ENCODE assay signal across 40 cellular contexts in the genomic region with DNA sequence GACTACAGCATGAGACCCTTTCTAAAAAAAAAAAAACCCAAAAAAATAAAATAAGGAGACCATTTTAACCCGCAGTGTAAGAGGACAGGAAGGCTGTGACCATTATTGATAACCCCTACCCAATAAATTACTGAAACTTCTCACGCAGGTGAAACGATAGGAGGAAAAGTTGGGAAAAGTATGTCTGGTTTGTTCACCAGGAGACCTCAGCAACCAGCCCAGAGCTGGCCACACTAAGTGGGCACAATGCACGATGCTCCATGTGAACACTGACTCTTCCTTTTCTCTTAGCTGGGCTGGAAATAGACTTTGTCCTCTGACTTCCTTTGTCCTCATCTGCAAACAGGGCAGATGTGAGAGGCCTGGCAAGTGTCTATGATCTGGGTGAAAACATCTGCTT.
"Had no signal": no experiment of that assay in that cellular context is flagged by ENCODE, and none has a peak within 500 bp of the region (broad histone marks: within the 10 kb centered on the region; RNA-seq: fewer than 3 reads in every experiment).

No MANE protein-coding gene starts in this region.

- FAIRE-seq: astrocyte, TTC549 had no signal

- H3K27me3 Mint-ChIP-seq: activated B cell treated with CpG ODN at 0.5 μM for 24 hours; activated CD4-positive, alpha-beta memory T cell treated with anti-CD3 and anti-CD28 coated beads for 36 hours; activated CD4-positive, alpha-beta T cell treated with anti-CD3 and anti-CD28 coated beads, Interleukin-2, amount 10 ng/mL, durations not matched to agents 24 days and 14 days; activated CD8-positive, alpha-beta T cell treated with anti-CD3 and anti-CD28 coated beads for 36 hours; central memory CD8-positive, alpha-beta T cell had no signal

- H3K27me3 ChIP-seq: adrenal gland, body of pancreas, brain microvascular endothelial cell, breast epithelium, cardiac muscle cell had no signal

- H3K36me3 ChIP-seq: adrenal gland, brain microvascular endothelial cell, breast epithelium, cardiac muscle cell had no signal

- DNase-seq: activated B cell treated with CpG ODN at 0.5 μM for 24 hours; activated CD4-positive, alpha-beta memory T cell treated with anti-CD3 and anti-CD28 coated beads for 36 hours; activated CD4-positive, alpha-beta T cell treated with anti-CD3 and anti-CD28 coated beads for 4 hours; activated CD4-positive, alpha-beta T cell treated with anti-CD3 and anti-CD28 coated beads, Interleukin-2, amount 10 ng/mL, durations not matched to agents 24 days and 14 days; activated CD4-positive, alpha-beta T cell treated with anti-CD3 and anti-CD28 coated beads, Interleukin-2, amount 50 U/mL, for 1 hour; activated CD4-positive, alpha-beta T cell treated with anti-CD3 and anti-CD28 coated beads, Interleukin-2, amount 50 U/mL, for 4 hours; activated CD4-positive, CD25-positive, alpha-beta regulatory T cell treated with anti-CD3 and anti-CD28 coated beads, Interleukin-2, amount 50 U/mL, for 72 hours; activated CD8-positive, alpha-beta memory T cell treated with anti-CD3 and anti-CD28 coated beads, Interleukin-2, amount 50 U/mL, for 4 hours; activated CD8-positive, alpha-beta T cell treated with anti-CD3 and anti-CD28 coated beads for 36 hours; activated effector memory CD4-positive, alpha-beta T cell treated with anti-CD3 and anti-CD28 coated beads, Interleukin-2, amount 50 U/mL, for 16 hours; activated gamma-delta T cell treated with Interleukin-2 at 50 U/mL for 16 hours; activated naive CD4-positive, alpha-beta T cell; activated naive CD4-positive, alpha-beta T cell treated with anti-CD3 and anti-CD28 coated beads for 36 hours; activated naive CD4-positive, alpha-beta T cell treated with anti-CD3 and anti-CD28 coated beads, Interleukin-2, amount 50 U/mL, for 16 hours; activated naive CD8-positive, alpha-beta T cell treated with anti-CD3 and anti-CD28 coated beads for 36 hours; activated T-cell treated with anti-CD3 and anti-CD28 coated beads for 4 hours; activated T-cell treated with anti-CD3 and anti-CD28 coated beads, Interleukin-2, amount 50 U/mL, for 1 hour; activated T-cell treated with anti-CD3 and anti-CD28 coated beads, Interleukin-2, amount 50 U/mL, for 4 hours; activated T-cell treated with anti-CD3 and anti-CD28 coated beads, Interleukin-2, amount 50 U/mL, for 72 hours; adrenal gland; amniotic stem cell; aorta; body of pancreas; brain microvascular endothelial cell; caudate nucleus; cerebellar nuclear complex; T-helper 1 cell; T-helper 2 cell; T-helper 9 cell had no signal

- H3K4me1 ChIP-seq: adrenal gland, body of pancreas, breast epithelium had no signal

- H3K9me3 ChIP-seq: adrenal gland, body of pancreas, breast epithelium had no signal

- H3K4me3 Mint-ChIP-seq: activated B cell treated with CpG ODN at 0.5 μM for 24 hours; activated CD4-positive, alpha-beta memory T cell treated with anti-CD3 and anti-CD28 coated beads for 36 hours; activated CD4-positive, alpha-beta T cell treated with anti-CD3 and anti-CD28 coated beads, Interleukin-2, amount 10 ng/mL, durations not matched to agents 24 days and 14 days; activated CD8-positive, alpha-beta T cell treated with anti-CD3 and anti-CD28 coated beads for 36 hours; activated naive CD4-positive, alpha-beta T cell treated with anti-CD3 and anti-CD28 coated beads for 36 hours; activated naive CD8-positive, alpha-beta T cell treated with anti-CD3 and anti-CD28 coated beads for 36 hours; activated T-cell treated with anti-CD3 and anti-CD28 coated beads, Interleukin-2, amount 50 U/mL, for 4 hours; activated T-cell treated with anti-CD3 and anti-CD28 coated beads, Interleukin-2, amount 50 U/mL, for 72 hours; activated T-helper 1 cell treated with anti-CD3 and anti-CD28 coated beads, Interleukin-12 subunit alpha, Interleukin-12 subunit beta, Interleukin-2, Interleukin-4 antibody, amounts not matched to agents 30 ng/mL and 10 ng/mL and 1 ng/mL, durations not matched to agents 14 hours and 24 hours and 36 hours; activated T-helper 17 cell treated with anti-CD3 and anti-CD28 coated beads, Interleukin-2, amount 50 U/mL, for 72 hours; central memory CD8-positive, alpha-beta T cell; T-helper 1 cell treated with Interleukin-12 subunit alpha and Interleukin-12 subunit beta and Interleukin-4 antibody, amounts not matched to agents 30 μg/mL and 1 μg/mL, for 36 hours; T-helper 2 cell treated with Interferon-gamma antibody and Interleukin-4, amounts not matched to agents 5 μg/mL and 100 μg/mL, for 36 hours had no signal

- ATAC-seq: activated CD8-positive, alpha-beta T cell treated with anti-CD3 and anti-CD28 coated beads for 36 hours; activated naive CD4-positive, alpha-beta T cell treated with anti-CD3 and anti-CD28 coated beads, Interleukin-2, amount 50 U/mL, for 72 hours; activated T-cell treated with anti-CD3 and anti-CD28 coated beads, Interleukin-2, amount 50 U/mL, for 4 hours; activated T-cell treated with anti-CD3 and anti-CD28 coated beads, Interleukin-2, amount 50 U/mL, for 72 hours; activated T-helper 17 cell treated with anti-CD3 and anti-CD28 coated beads, Interleukin-2, amount 50 U/mL, for 72 hours; body of pancreas had no signal

- H3K9me3 Mint-ChIP-seq: activated B cell treated with CpG ODN at 0.5 μM for 24 hours; activated CD4-positive, alpha-beta memory T cell treated with anti-CD3 and anti-CD28 coated beads for 36 hours; activated CD4-positive, alpha-beta T cell treated with anti-CD3 and anti-CD28 coated beads, Interleukin-2, amount 10 ng/mL, durations not matched to agents 24 days and 14 days; activated CD8-positive, alpha-beta T cell treated with anti-CD3 and anti-CD28 coated beads for 36 hours; activated naive CD4-positive, alpha-beta T cell treated with anti-CD3 and anti-CD28 coated beads for 36 hours; activated naive CD4-positive, alpha-beta T cell treated with anti-CD3 and anti-CD28 coated beads, Interleukin-2, amount 50 U/mL, for 72 hours; activated naive CD8-positive, alpha-beta T cell treated with anti-CD3 and anti-CD28 coated beads for 36 hours; activated T-cell treated with anti-CD3 and anti-CD28 coated beads, Interleukin-2, amount 50 U/mL, for 4 hours; activated T-cell treated with anti-CD3 and anti-CD28 coated beads, Interleukin-2, amount 50 U/mL, for 72 hours; activated T-helper 1 cell treated with anti-CD3 and anti-CD28 coated beads, Interleukin-12 subunit alpha, Interleukin-12 subunit beta, Interleukin-2, Interleukin-4 antibody, amounts not matched to agents 30 ng/mL and 10 ng/mL and 1 ng/mL, durations not matched to agents 14 hours and 24 hours and 36 hours; activated T-helper 17 cell treated with anti-CD3 and anti-CD28 coated beads, Interleukin-2, amount 50 U/mL, for 72 hours; central memory CD8-positive, alpha-beta T cell; T-helper 1 cell treated with Interleukin-12 subunit alpha and Interleukin-12 subunit beta and Interleukin-4 antibody, amounts not matched to agents 30 μg/mL and 1 μg/mL, for 36 hours; T-helper 2 cell treated with Interferon-gamma antibody and Interleukin-4, amounts not matched to agents 5 μg/mL and 100 μg/mL, for 36 hours had no signal

- H3K36me3 Mint-ChIP-seq: activated CD4-positive, alpha-beta memory T cell treated with anti-CD3 and anti-CD28 coated beads for 36 hours; activated naive CD4-positive, alpha-beta T cell treated with anti-CD3 and anti-CD28 coated beads, Interleukin-2, amount 50 U/mL, for 72 hours; activated naive CD8-positive, alpha-beta T cell treated with anti-CD3 and anti-CD28 coated beads for 36 hours had no signal

- H3K4me3 ChIP-seq: adrenal gland, body of pancreas, breast epithelium, cardiac muscle cell had no signal

- H3K27ac ChIP-seq: adrenal gland, body of pancreas, brain microvascular endothelial cell, breast epithelium, cardiac muscle cell, VCaP had no signal

- H3K27ac Mint-ChIP-seq: activated B cell treated with CpG ODN at 0.5 μM for 24 hours; activated CD4-positive, alpha-beta memory T cell treated with anti-CD3 and anti-CD28 coated beads for 36 hours; activated CD4-positive, alpha-beta T cell treated with anti-CD3 and anti-CD28 coated beads, Interleukin-2, amount 10 ng/mL, durations not matched to agents 24 days and 14 days; activated CD8-positive, alpha-beta T cell treated with anti-CD3 and anti-CD28 coated beads for 36 hours; activated naive CD4-positive, alpha-beta T cell treated with anti-CD3 and anti-CD28 coated beads for 36 hours; activated naive CD4-positive, alpha-beta T cell treated with anti-CD3 and anti-CD28 coated beads, Interleukin-2, amount 50 U/mL, for 72 hours; activated naive CD8-positive, alpha-beta T cell treated with anti-CD3 and anti-CD28 coated beads for 36 hours; activated T-cell treated with anti-CD3 and anti-CD28 coated beads, Interleukin-2, amount 50 U/mL, for 72 hours; activated T-helper 1 cell treated with anti-CD3 and anti-CD28 coated beads, Interleukin-12 subunit alpha, Interleukin-12 subunit beta, Interleukin-2, Interleukin-4 antibody, amounts not matched to agents 30 ng/mL and 10 ng/mL and 1 ng/mL, durations not matched to agents 14 hours and 24 hours and 36 hours; activated T-helper 17 cell treated with anti-CD3 and anti-CD28 coated beads, Interleukin-2, amount 50 U/mL, for 72 hours; T-helper 1 cell treated with Interleukin-12 subunit alpha and Interleukin-12 subunit beta and Interleukin-4 antibody, amounts not matched to agents 30 μg/mL and 1 μg/mL, for 36 hours; T-helper 2 cell treated with Interferon-gamma antibody and Interleukin-4, amounts not matched to agents 5 μg/mL and 100 μg/mL, for 36 hours had no signal

- H3K4me1 Mint-ChIP-seq: activated B cell treated with CpG ODN at 0.5 μM for 24 hours; activated CD4-positive, alpha-beta T cell treated with anti-CD3 and anti-CD28 coated beads, Interleukin-2, amount 10 ng/mL, durations not matched to agents 24 days and 14 days; activated naive CD8-positive, alpha-beta T cell treated with anti-CD3 and anti-CD28 coated beads for 36 hours; activated T-helper 17 cell treated with anti-CD3 and anti-CD28 coated beads, Interleukin-2, amount 50 U/mL, for 72 hours; central memory CD8-positive, alpha-beta T cell had no signal
